Comparison of ENCODE assay signal across 16 cellular contexts in the genomic region with DNA sequence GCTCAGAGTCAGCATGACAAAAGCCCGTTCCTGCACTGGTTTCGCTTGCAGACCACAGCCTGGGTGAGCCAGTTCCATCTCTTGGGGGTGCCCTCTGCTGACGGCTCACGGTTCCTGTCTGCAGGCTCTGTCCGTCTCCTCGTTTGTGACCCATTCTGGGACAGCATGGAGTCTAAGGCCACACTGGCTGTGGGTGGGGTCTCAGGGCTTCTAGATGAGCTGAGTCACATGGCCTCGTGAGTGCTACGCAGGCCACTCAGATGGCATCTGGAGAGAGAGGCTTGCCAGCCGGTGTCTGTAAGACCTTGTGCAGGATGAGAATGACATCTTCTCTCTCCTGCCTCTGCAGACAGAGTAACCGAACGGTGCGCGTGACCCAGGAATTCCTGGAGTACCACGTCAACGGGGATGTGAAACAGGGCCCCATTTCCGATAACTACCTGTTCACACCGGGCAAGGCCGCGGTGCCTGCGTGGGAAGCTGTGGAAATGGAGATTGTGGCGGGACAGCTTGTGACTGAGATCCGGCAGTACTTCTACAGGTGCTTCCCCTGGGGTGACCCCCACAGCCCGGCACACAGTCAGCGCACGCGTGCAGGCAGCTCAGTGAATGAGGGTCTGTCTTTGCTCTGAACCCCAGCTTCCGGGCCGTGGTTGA. TPM values are rescaled to one million over a fixed set of nuclear protein-coding genes. Genes with fewer than 3 reads are reported as not detected.
A peak's percentile ranks its signal among the peaks of the same experiment; 100 is the strongest.
DNase-seq lines count a peak whose midpoint lies in the region; ATAC-seq and TF ChIP-seq lines count a peak whose summit lies in the region.
"Had no signal": no experiment of that assay in that cellular context is flagged by ENCODE, and none has a peak within 500 bp of the region (broad histone marks: within the 10 kb centered on the region; RNA-seq: fewer than 3 reads in every experiment).

No MANE protein-coding gene starts in this region.

- no peak overlapping the region for H3K4me3 ChIP-seq in spleen
- H3K4me3 ChIP-seq: sigmoid colon, tibial artery had no signal

- CTCF ChIA-PET in activated CD8-positive, alpha-beta T cell treated with anti-CD3 and anti-CD28 coated beads for 36 hours (lab: Charles Lee): no interaction called here

- H3K27me3 Mint-ChIP-seq in HFFc6 (ENCODE audit: insufficient read depth) (no peaks in the 10 kb centered on the region), glutamatergic neuron (ENCODE audit: unreplicated experiment) (peaks cover 11% of the 10 kb centered on the region)
- H3K27me3 Mint-ChIP-seq in activated CD8-positive, alpha-beta T cell treated with anti-CD3 and anti-CD28 coated beads for 36 hours: no peaks in the 10 kb centered on the region
- H3K27me3 Mint-ChIP-seq: CD4-positive, alpha-beta memory T cell had no signal

- intact Hi-C loops in activated CD8-positive, alpha-beta T cell treated with anti-CD3 and anti-CD28 coated beads for 36 hours (cut with micrococcal nuclease): no loop called here
- intact Hi-C loops in spleen (cut with DNase I; ENCODE audit: low total_unique reads): no loop called here

- TF ChIP-seq CTCF in HFFc6 (IDR thresholded peaks at IDR 0.05) (0 out of 2 replicates have a peak, but pooled peaks have one; percentile 8), glutamatergic neuron (IDR thresholded peaks at IDR 0.05; ENCODE audit: partially characterized antibody, unreplicated experiment) (no peak), spleen (IDR thresholded peaks at IDR 0.05 in 8 of 11, conservative IDR thresholded peaks at IDR 0.05 in 3 of 11) (no peak)
- TF ChIP-seq CTCF in activated CD8-positive, alpha-beta T cell treated with anti-CD3 and anti-CD28 coated beads for 36 hours (IDR thresholded peaks at IDR 0.05): no peak

- H3K4me3 Mint-ChIP-seq in HFFc6 (no peak overlapping the region), glutamatergic neuron (ENCODE audit: unreplicated experiment) (no peak overlapping the region)
- H3K4me3 Mint-ChIP-seq in activated CD8-positive, alpha-beta T cell treated with anti-CD3 and anti-CD28 coated beads for 36 hours: no peak overlapping the region

- no peak overlapping the region for H3K27ac Mint-ChIP-seq in HFFc6
- peak overlapping the region; percentile 64 for H3K27ac Mint-ChIP-seq in activated CD8-positive, alpha-beta T cell treated with anti-CD3 and anti-CD28 coated beads for 36 hours
- H3K27ac Mint-ChIP-seq in glutamatergic neuron (ENCODE audit: unreplicated experiment): no peak overlapping the region

- no peaks in the 10 kb centered on the region for H3K27me3 ChIP-seq in spleen (replicated peaks in 1 of 7)
- H3K27me3 ChIP-seq: sigmoid colon, tibial artery had no signal

- H3K36me3 Mint-ChIP-seq in HFFc6 (ENCODE audit: low read depth) (peaks cover 36% of the 10 kb centered on the region), glutamatergic neuron (ENCODE audit: unreplicated experiment) (peaks cover 34% of the 10 kb centered on the region)
- peaks cover 55% of the 10 kb centered on the region for H3K36me3 Mint-ChIP-seq in activated CD8-positive, alpha-beta T cell treated with anti-CD3 and anti-CD28 coated beads for 36 hours (ENCODE audit: low read depth)

- H3K4me1 Mint-ChIP-seq in HFFc6 (ENCODE audit: low read depth) (no peaks in the 10 kb centered on the region), glutamatergic neuron (ENCODE audit: low read depth, unreplicated experiment) (no peaks in the 10 kb centered on the region)
- H3K4me1 Mint-ChIP-seq in activated CD8-positive, alpha-beta T cell treated with anti-CD3 and anti-CD28 coated beads for 36 hours (ENCODE audit: low read depth): peaks cover 17% of the 10 kb centered on the region

- TF ChIP-seq POLR2A in spleen (IDR thresholded peaks at IDR 0.05): no peak

- peaks cover 13 to 100% (median 91%) of the 10 kb centered on the region in 6 donors for H3K36me3 ChIP-seq in spleen

- peak; percentile 85 for ATAC-seq in activated CD8-positive, alpha-beta T cell treated with anti-CD3 and anti-CD28 coated beads for 36 hours

- H3K9me3 Mint-ChIP-seq in HFFc6: peaks cover 14% of the 10 kb centered on the region
- peaks cover 3% of the 10 kb centered on the region for H3K9me3 Mint-ChIP-seq in activated CD8-positive, alpha-beta T cell treated with anti-CD3 and anti-CD28 coated beads for 36 hours
- peaks cover 7% of the 10 kb centered on the region for H3K9me3 Mint-ChIP-seq in glutamatergic neuron (ENCODE audit: unreplicated experiment)

- 86 to 93% (median 89%) methylated on average over 21 to 28 of the region's 28 CpGs for WGBS in spleen, 5 donors

- DNase-seq in HFFc6 (no peak), glutamatergic neuron (peak; percentile 44), occipital lobe (lab: John Stamatoyannopoulos, UW) (peak; percentile 36), spleen (no peak), GM19240 (ENCODE audit: insufficient read length, low spot score) (no peak), AG20443 (ENCODE audit: low spot score) (no peak), HPDE6-E6E7 (ENCODE audit: extremely low spot score) (no peak)
- DNase-seq in activated CD8-positive, alpha-beta T cell treated with anti-CD3 and anti-CD28 coated beads for 36 hours: peak; percentile 62
- DNase-seq: activated CD4-positive, alpha-beta T cell treated with anti-CD3 and anti-CD28 coated beads for 48 hours; activated naive CD4-positive, alpha-beta T cell treated with Interleukin-2 at 50 U/mL for 16 hours; CD4-positive, alpha-beta memory T cell; KBM-7; NCI-H1930; sigmoid colon; SW 1271; tibial artery had no signal

- peaks cover 0 to 19% (median 16%) of the 10 kb centered on the region in 8 donors for H3K9me3 ChIP-seq in spleen

- POLR2A ChIA-PET in activated CD8-positive, alpha-beta T cell treated with anti-CD3 and anti-CD28 coated beads for 36 hours (lab: Charles Lee): interaction anchor here (0.9 kb wide), 1 partner anchor 24 kb away, joined by 3 read pairs; no protein-coding TSS in a partner anchor

- no peaks in the 10 kb centered on the region for H3K4me1 ChIP-seq in spleen
- H3K4me1 ChIP-seq: sigmoid colon, tibial artery had no signal

- H3K27ac ChIP-seq in spleen: no peak overlapping the region
- H3K27ac ChIP-seq: sigmoid colon, tibial artery had no signal

RNA-seq across cellular contexts. Expression of a gene that starts 31.6 kb away (rescaled TPM):
- 100 to 1,000 TPM; 332 to 418 (median 364) TPM for total RNA-seq in HFFc6 (2021; fragmentation: NEBNext Ultra II Directional; extraction: Animal tissue kit (Norgen Biotek cat#: 25700))
- total RNA-seq in activated CD8-positive, alpha-beta T cell treated with anti-CD3 and anti-CD28 coated beads for 36 hours: 100 to 1,000 TPM; 106 to 107 TPM
- 226 TPM for total RNA-seq in glutamatergic neuron (ENCODE audit: unreplicated experiment)
- total RNA-seq in occipital lobe: 90.0 TPM
- 100 to 1,000 TPM; 181 to 265 (median 227) TPM for total RNA-seq in spleen
- polyA plus RNA-seq in spleen: 100 to 1,000 TPM; 133 to 299 (median 191) TPM

RNA-seq across cellular contexts. Expression of a gene that starts 33.9 kb away (rescaled TPM):
- 10 to 100 TPM; 35.8 to 44.5 (median 40.5) TPM for total RNA-seq in HFFc6 (2021; fragmentation: NEBNext Ultra II Directional; extraction: Animal tissue kit (Norgen Biotek cat#: 25700))
- 10 to 100 TPM; 10.8 to 13.0 TPM for total RNA-seq in activated CD8-positive, alpha-beta T cell treated with anti-CD3 and anti-CD28 coated beads for 36 hours
- total RNA-seq in glutamatergic neuron (ENCODE audit: unreplicated experiment) (15.5 TPM), occipital lobe (6.9 TPM), spleen (10 to 100 TPM; 25.8 to 40.3 (median 34.0) TPM)
- 10 to 100 TPM in 1 of 3 donors, 1 to 10 TPM in 2; 7.9 to 10.5 (median 9.0) TPM for polyA plus RNA-seq in spleen

Comparison
In these comparisons a context has a peak if more than half of its experiments do, and no peak if none do; other contexts are left out.
1. DNase-seq: peak in activated CD8-positive, alpha-beta T cell treated with anti-CD3 and anti-CD28 coated beads for 36 hours (single experiment), glutamatergic neuron (single experiment) and occipital lobe (single experiment); none in HFFc6 (single experiment), spleen (single experiment), GM19240 (single experiment), AG20443 (single experiment) and HPDE6-E6E7 (single experiment).